14 cellular contexts compared by ENCODE assay signal in the genomic region with DNA sequence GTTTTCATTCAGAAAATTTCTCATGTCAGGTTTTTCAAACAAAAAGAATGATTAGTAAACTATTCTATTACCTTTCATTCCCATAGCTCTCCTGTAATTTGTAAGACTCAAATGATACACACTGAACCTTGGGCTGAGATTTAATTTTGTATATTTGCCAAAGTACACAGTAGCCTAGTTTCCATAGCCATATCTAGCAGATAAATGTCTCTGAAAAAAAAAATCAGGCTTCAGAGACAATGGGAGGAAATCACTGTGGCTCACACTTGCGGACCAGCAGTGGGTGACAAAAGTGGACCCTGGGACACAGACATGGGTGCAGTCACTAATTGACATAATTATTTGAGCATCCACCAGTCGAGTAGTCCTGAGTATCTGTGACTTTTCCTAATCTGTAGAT. TPM values are rescaled to one million over a fixed set of nuclear protein-coding genes. Genes with fewer than 3 reads are reported as not detected.
DNase-seq lines count a peak whose midpoint lies in the region; ATAC-seq and TF ChIP-seq lines count a peak whose summit lies in the region.
"Had no signal": no experiment of that assay in that cellular context is flagged by ENCODE, and none has a peak within 500 bp of the region (broad histone marks: within the 10 kb centered on the region; RNA-seq: fewer than 3 reads in every experiment).

No MANE protein-coding gene starts in this region.

- no peak for ATAC-seq in effector memory CD8-positive, alpha-beta T cell (replicated peaks)
- ATAC-seq in GM19455 (IDR thresholded peaks at IDR 0.05; ENCODE audit: unreplicated experiment), result no peak
- ATAC-seq: stimulated activated memory B cell treated with anti-CD40 and anti-IgM and Interleukin-4, amounts not matched to agents 10 μg/mL and 1 μg/mL and 100 μg/mL, for 72 hours had no signal

- no peak overlapping the region for H3K4me3 Mint-ChIP-seq in effector memory CD8-positive, alpha-beta T cell
- no peak overlapping the region for H3K4me3 Mint-ChIP-seq in immature natural killer cell
- H3K4me3 Mint-ChIP-seq: stimulated activated memory B cell treated with anti-CD40 and anti-IgM and Interleukin-4, amounts not matched to agents 10 μg/mL and 1 μg/mL and 100 μg/mL, for 72 hours had no signal

- TF ChIP-seq EP300 in suprapubic skin (IDR thresholded peaks at IDR 0.05), result no peak

- H3K4me1 Mint-ChIP-seq in effector memory CD8-positive, alpha-beta T cell (ENCODE audit: low read depth in 2 of 2), result no peaks in the 10 kb centered on the region
- no peaks in the 10 kb centered on the region for H3K4me1 Mint-ChIP-seq in immature natural killer cell
- H3K4me1 Mint-ChIP-seq: stimulated activated memory B cell treated with anti-CD40 and anti-IgM and Interleukin-4, amounts not matched to agents 10 μg/mL and 1 μg/mL and 100 μg/mL, for 72 hours had no signal

- WGBS in suprapubic skin, result 68% methylated on average over 2 of the region's 2 CpGs

- H3K9me3 ChIP-seq in SJSA1 (replicated peaks), result no peaks in the 10 kb centered on the region
- H3K9me3 ChIP-seq in suprapubic skin, result no peaks in the 10 kb centered on the region

- no peaks in the 10 kb centered on the region for H3K36me3 Mint-ChIP-seq in effector memory CD8-positive, alpha-beta T cell (ENCODE audit: insufficient read depth)
- H3K36me3 Mint-ChIP-seq in immature natural killer cell, result no peaks in the 10 kb centered on the region
- H3K36me3 Mint-ChIP-seq: stimulated activated memory B cell treated with anti-CD40 and anti-IgM and Interleukin-4, amounts not matched to agents 10 μg/mL and 1 μg/mL and 100 μg/mL, for 72 hours had no signal

- H3K27ac ChIP-seq in SJSA1 (peak overlapping the region; percentile 82), epithelial cell of prostate (peak overlapping the region; percentile 29), suprapubic skin (peak overlapping the region; percentile 65)

- no peaks in the 10 kb centered on the region for H3K9me3 Mint-ChIP-seq in effector memory CD8-positive, alpha-beta T cell
- no peaks in the 10 kb centered on the region for H3K9me3 Mint-ChIP-seq in immature natural killer cell
- H3K9me3 Mint-ChIP-seq: stimulated activated memory B cell treated with anti-CD40 and anti-IgM and Interleukin-4, amounts not matched to agents 10 μg/mL and 1 μg/mL and 100 μg/mL, for 72 hours had no signal

- H3K27me3 ChIP-seq in SJSA1 (replicated peaks), result no peaks in the 10 kb centered on the region
- H3K27me3 ChIP-seq in suprapubic skin, result no peaks in the 10 kb centered on the region

- TF ChIP-seq CTCF in suprapubic skin (IDR thresholded peaks at IDR 0.05), result no peak

- H3K36me3 ChIP-seq in SJSA1 (no peaks in the 10 kb centered on the region), suprapubic skin (no peaks in the 10 kb centered on the region)

- no peak overlapping the region for H3K27ac Mint-ChIP-seq in effector memory CD8-positive, alpha-beta T cell
- no peak overlapping the region for H3K27ac Mint-ChIP-seq in immature natural killer cell
- H3K27ac Mint-ChIP-seq: stimulated activated memory B cell treated with anti-CD40 and anti-IgM and Interleukin-4, amounts not matched to agents 10 μg/mL and 1 μg/mL and 100 μg/mL, for 72 hours had no signal

- no peak overlapping the region for H3K4me3 ChIP-seq in SJSA1
- no peak overlapping the region for H3K4me3 ChIP-seq in suprapubic skin

- H3K4me1 ChIP-seq in SJSA1 (replicated peaks), result peaks cover 24% of the 10 kb centered on the region
- peaks cover 35% of the 10 kb centered on the region for H3K4me1 ChIP-seq in suprapubic skin

- DNase-seq in SJSA1 (ENCODE audit: low read depth in 1 of 2, low spot score in 2 of 2) (no peak), epithelial cell of prostate (ENCODE audit: low read depth, low spot score) (no peak), lung microvascular endothelial cell (ENCODE audit: low read depth in 2 of 2) (peak; percentile 50 to 75), suprapubic skin (ENCODE audit: low spot score in 2 of 2) (no peak), immature natural killer cell (no peak)
- no peak for DNase-seq in activated T-cell treated with anti-CD3 and anti-CD28 coated beads, Interleukin-2, amount 50 U/mL, for 48 hours
- DNase-seq in effector memory CD8-positive, alpha-beta T cell, result no peak
- DNase-seq: activated CD8-positive, alpha-beta memory T cell treated with anti-CD3 and anti-CD28 coated beads, Interleukin-2, amount 50 U/mL, for 4 hours; activated naive CD4-positive, alpha-beta T cell treated with Interleukin-2 at 50 U/mL for 16 hours; effector CD8-positive, alpha-beta T cell; MV-4-11; NCI-H82 had no signal

- TF ChIP-seq POLR2A in suprapubic skin (IDR thresholded peaks at IDR 0.05), result no peak

- peaks cover 5 to 18% of the 10 kb centered on the region in 2 donors for H3K27me3 Mint-ChIP-seq in effector memory CD8-positive, alpha-beta T cell
- H3K27me3 Mint-ChIP-seq in immature natural killer cell (ENCODE audit: low read depth in 3 of 3), result peaks cover 1 to 11% (median 5%) of the 10 kb centered on the region in 3 donors

RNA-seq across cellular contexts. Expression of a gene that starts 46.6 kb away (rescaled TPM):
- total RNA-seq in SJSA1 (2014; rRNA removed; shearing (Covaris generic)), result 7.1 and 8.7 TPM in 2 replicates
- total RNA-seq in lung microvascular endothelial cell (114 and 125 TPM in 2 replicates), suprapubic skin (100 to 1,000 TPM; 123 to 166 (median 132) TPM)
- not detected for polyA plus RNA-seq in immature natural killer cell

Comparison
In these comparisons a context has a peak if more than half of its experiments do, and no peak if none do; other contexts are left out.
1. DNase-seq: peak in lung microvascular endothelial cell (2 of 2); none in SJSA1 (0 of 2), epithelial cell of prostate (single experiment), suprapubic skin (0 of 2), activated T-cell treated with anti-CD3 and anti-CD28 coated beads, Interleukin-2, amount 50 U/mL, for 48 hours (0 of 2), effector memory CD8-positive, alpha-beta T cell (0 of 3) and immature natural killer cell (0 of 3).
2. H3K27ac ChIP-seq: peak in every context shown above with its lines; median percentile 82 in SJSA1; 65 in suprapubic skin; 29 in epithelial cell of prostate.
3. RNA of a gene that starts 46.6 kb away (total RNA-seq): 123 to 166 TPM in suprapubic skin and 114 to 125 TPM in lung microvascular endothelial cell; 7.1 to 8.7 TPM in SJSA1; every median in the first group is over 10 times any median in the second.